In genomic region chr2:230864605-230865323, GRCh38 we compare ENCODE assay signal across 1 cellular context.
TF ChIP-seq lines count a peak whose summit lies in the region.

A gene with protein sequence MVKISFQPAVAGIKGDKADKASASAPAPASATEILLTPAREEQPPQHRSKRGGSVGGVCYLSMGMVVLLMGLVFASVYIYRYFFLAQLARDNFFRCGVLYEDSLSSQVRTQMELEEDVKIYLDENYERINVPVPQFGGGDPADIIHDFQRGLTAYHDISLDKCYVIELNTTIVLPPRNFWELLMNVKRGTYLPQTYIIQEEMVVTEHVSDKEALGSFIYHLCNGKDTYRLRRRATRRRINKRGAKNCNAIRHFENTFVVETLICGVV (plus strand): TSS chr2:230864942. CDS start chr2:230865026, 84 bp downstream.

TF ChIP-seq in HepG2, 621 proteins besides CTCF, POLR2A, EP300 and RAD21 (continued from another document):
- TF ChIP-seq HINFP (CRISPR knock-in tag; IDR thresholded peaks at IDR 0.05; ENCODE audit: low read depth): no peak; the same call in 1 of the 2 replicates
- no peak for TF ChIP-seq ZNF7 (CRISPR knock-in tag; IDR thresholded peaks at IDR 0.05)
- TF ChIP-seq ZMYM3 (CRISPR knock-in tag; IDR thresholded peaks at IDR 0.05): no peak
